11 cellular contexts compared by ENCODE assay signal in the genomic region with DNA sequence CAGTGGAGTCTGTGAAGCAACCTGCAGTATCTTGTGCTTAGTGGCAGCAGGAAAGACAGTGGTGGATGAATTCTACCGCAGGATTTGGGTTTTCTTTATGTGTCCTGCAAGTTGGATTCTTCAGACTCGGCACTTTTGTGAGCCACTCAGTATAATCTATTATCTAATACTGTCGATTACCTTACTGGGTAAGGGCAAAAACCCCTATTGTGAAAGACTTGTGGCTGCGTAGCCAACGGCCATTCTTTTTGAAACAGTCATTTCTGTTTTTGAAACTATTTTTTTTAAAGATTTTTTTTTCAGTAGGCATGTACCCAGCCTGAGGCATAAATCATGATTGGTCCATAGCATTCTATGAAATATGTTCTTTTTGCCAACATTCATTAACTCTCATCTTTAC. TPM values are rescaled to one million over a fixed set of nuclear protein-coding genes. Genes with fewer than 3 reads are reported as not detected.
DNase-seq lines count a peak whose midpoint lies in the region; ATAC-seq and TF ChIP-seq lines count a peak whose summit lies in the region.
"Had no signal": no experiment of that assay in that cellular context is flagged by ENCODE, and none has a peak within 500 bp of the region (broad histone marks: within the 10 kb centered on the region; RNA-seq: fewer than 3 reads in every experiment).

No MANE protein-coding gene starts in this region.

- H3K36me3 ChIP-seq in IMR-90 (ENCODE audit: control insufficient read depth, insufficient read depth, low read length) (peaks cover 4% of the 10 kb centered on the region), BE2C (peaks cover 2% of the 10 kb centered on the region), lower lobe of right lung (peaks cover 7% of the 10 kb centered on the region)

- no peak for DNase-seq in CD14-positive monocyte (ENCODE audit: low spot score)
- DNase-seq in IMR-90: no peak
- DNase-seq in mesothelial cell of epicardium (ENCODE audit: low spot score in 2 of 2, unreplicated experiment in 2 of 2): no peak
- no peak for DNase-seq in BE2C
- DNase-seq in NCI-H774 (lab: John Stamatoyannopoulos, UW): no peak
- DNase-seq in lower lobe of right lung: no peak
- DNase-seq in amygdala (lab: John Stamatoyannopoulos, UW): no peak
- DNase-seq: DMS79 treated with DMSO at 0.1 percent for 48 hours, NCI-H345, WERI-Rb-1 had no signal

- peak overlapping the region in 1 of 2 experiments; percentile 70; a peak in 1 of 4 replicates for H4K8ac ChIP-seq in IMR-90 (ENCODE audit: low read depth in 2 of 2, low read length in 2 of 2)

- H3K9me3 Mint-ChIP-seq in CD14-positive monocyte (peaks cover 0 to 3% (median 0%) of the 10 kb centered on the region in 7 donors), mesothelial cell of epicardium (no peaks in the 10 kb centered on the region)
- no peaks in the 10 kb centered on the region for H3K9me3 Mint-ChIP-seq in activated naive CD8-positive, alpha-beta T cell (ENCODE audit: low read depth)

- no peak for TF ChIP-seq POLR2A in IMR-90 (IDR thresholded peaks at IDR 0.05; ENCODE audit: low read depth, low read length)

- H3K14ac ChIP-seq in IMR-90 (replicated peaks; ENCODE audit: low read depth, low read length): no peak overlapping the region

- no peak overlapping the region for H2BK15ac ChIP-seq in IMR-90 (ENCODE audit: low read depth, low read length)

- no peak overlapping the region for H3K9ac ChIP-seq in IMR-90 (ENCODE audit: low read depth, low read length)

- H3K27me3 Mint-ChIP-seq in CD14-positive monocyte (ENCODE audit: low read depth in 3 of 3) (peaks cover 0 to 7% (median 0%) of the 10 kb centered on the region in 3 donors), mesothelial cell of epicardium (ENCODE audit: low read depth) (peaks cover 4% of the 10 kb centered on the region)
- no peaks in the 10 kb centered on the region for H3K27me3 Mint-ChIP-seq in activated naive CD8-positive, alpha-beta T cell

- H3K79me1 ChIP-seq in IMR-90 (ENCODE audit: low read depth in 1 of 2, low read length in 2 of 2): peaks cover 5 to 25% of the 10 kb centered on the region in 2 experiments; a peak in 3 of 4 replicates

- no peak for TF ChIP-seq RAD21 in IMR-90 (IDR thresholded peaks at IDR 0.05; ENCODE audit: low read length)

- H3K4me3 Mint-ChIP-seq in CD14-positive monocyte: peak overlapping the region in 1 of 2 donors; percentile 98
- peak overlapping the region; percentile 96 for H3K4me3 Mint-ChIP-seq in activated naive CD8-positive, alpha-beta T cell
- peak overlapping the region; percentile 96 for H3K4me3 Mint-ChIP-seq in mesothelial cell of epicardium

- no peak overlapping the region for H3K56ac ChIP-seq in IMR-90 (ENCODE audit: extremely low read depth, insufficient read depth, low read length)

- in situ Hi-C loops in IMR-90 (cut with MboI; ENCODE audit: low sequenced_read_pairs): no loop called here

- CTCF ChIA-PET in IMR-90 (lab: Yijun Ruan, JAX): interaction anchor here (0.5 kb wide), 1 partner anchor 13 kb away, joined by 4 read pairs; no protein-coding TSS in a partner anchor

- peaks cover 4 to 7% of the 10 kb centered on the region in 2 donors for H3K36me3 Mint-ChIP-seq in CD14-positive monocyte
- H3K36me3 Mint-ChIP-seq in activated naive CD8-positive, alpha-beta T cell: no peaks in the 10 kb centered on the region
- H3K36me3 Mint-ChIP-seq in mesothelial cell of epicardium: peaks cover 3% of the 10 kb centered on the region

- no peak overlapping the region for H3K18ac ChIP-seq in IMR-90 (ENCODE audit: low read depth, low read length)

- H2BK120ac ChIP-seq in IMR-90 (ENCODE audit: low read depth, low read length): no peak overlapping the region

- no peak overlapping the region for H3K23ac ChIP-seq in IMR-90 (ENCODE audit: low read depth, low read length)

- peak overlapping the region; percentile 47 for H2AFZ ChIP-seq in IMR-90 (replicated peaks; ENCODE audit: low read length, poor library complexity)

- H3K27ac Mint-ChIP-seq in CD14-positive monocyte (peak overlapping the region in 4 of 7 donors; percentile 54 to 99 (median 92)), mesothelial cell of epicardium (peak overlapping the region; percentile 100)
- H3K27ac Mint-ChIP-seq in activated naive CD8-positive, alpha-beta T cell: no peak overlapping the region

- H4K5ac ChIP-seq in IMR-90 (ENCODE audit: low read depth, low read length): no peak overlapping the region

- H2AK9ac ChIP-seq in IMR-90 (replicated peaks; ENCODE audit: low read depth, low read length, poor library complexity): no peak overlapping the region

- dilution Hi-C loops in IMR-90 (cut with HindIII; ENCODE audit: low sequenced_read_pairs, unreplicated experiment): no loop called here

- no TSS peak for BruUV-seq in IMR-90 (replicated peaks; lab: Mats Ljungman, UMichigan)

- H2BK5ac ChIP-seq in IMR-90 (ENCODE audit: low read depth, low read length, poor library complexity, severe bottlenecking): no peak overlapping the region

- no peak overlapping the region for H3K27ac ChIP-seq in IMR-90 (ENCODE audit: insufficient read depth, low read length)
- no peak overlapping the region for H3K27ac ChIP-seq in lower lobe of right lung
- H3K27ac ChIP-seq: WERI-Rb-1 had no signal

- H3K4me3 ChIP-seq in IMR-90 (ENCODE audit: insufficient read depth, low read depth, low read length) (no peak overlapping the region), BE2C (ENCODE audit: low read depth, low read length) (no peak overlapping the region), lower lobe of right lung (no peak overlapping the region)

- H3K4me1 ChIP-seq in IMR-90 (ENCODE audit: control insufficient read depth, insufficient read depth, low read length): peaks cover 5% of the 10 kb centered on the region
- no peaks in the 10 kb centered on the region for H3K4me1 ChIP-seq in BE2C
- peaks cover 15% of the 10 kb centered on the region for H3K4me1 ChIP-seq in lower lobe of right lung

- H2BK20ac ChIP-seq in IMR-90 (ENCODE audit: low read depth, low read length): no peak overlapping the region

- no CpG with 5 or more reads among the region's 5 CpGs for WGBS in IMR-90 (ENCODE audit: extremely low coverage in 2 of 2, insufficient read length in 1 of 2), 2 experiments

- H3K9me3 ChIP-seq in IMR-90 (ENCODE audit: control insufficient read depth, insufficient read depth, low read length) (no peaks in the 10 kb centered on the region), BE2C (no peaks in the 10 kb centered on the region), lower lobe of right lung (no peaks in the 10 kb centered on the region)

- TF ChIP-seq CTCF in CD14-positive monocyte (IDR thresholded peaks at IDR 0.05) (no peak), IMR-90 (conservative IDR thresholded peaks at IDR 0.05; ENCODE audit: low read depth, low read length) (no peak), mesothelial cell of epicardium (IDR thresholded peaks at IDR 0.05; ENCODE audit: unreplicated experiment) (no peak), BE2C (IDR thresholded peaks at IDR 0.05; ENCODE audit: low read depth, low read length) (no peak), lower lobe of right lung (IDR thresholded peaks at IDR 0.05) (no peak)

- ATAC-seq in IMR-90 (ENCODE audit: low read depth) (no peak), lower lobe of right lung (no peak)

- no peaks in the 10 kb centered on the region for H3K9me1 ChIP-seq in IMR-90 (ENCODE audit: insufficient read depth, low read length)

- H4K91ac ChIP-seq in IMR-90 (ENCODE audit: insufficient read depth, low read depth, low read length): no peak overlapping the region

- no peak overlapping the region for H2AK5ac ChIP-seq in IMR-90 (ENCODE audit: low read depth, low read length)

- peaks cover 22% of the 10 kb centered on the region; the same call in 1 of the 2 replicates for H4K20me1 ChIP-seq in IMR-90 (ENCODE audit: insufficient read depth, low read length)

- H3K27me3 ChIP-seq in IMR-90 (ENCODE audit: control insufficient read depth, insufficient read depth, low read length) (no peaks in the 10 kb centered on the region), BE2C (no peaks in the 10 kb centered on the region), lower lobe of right lung (ENCODE audit: low read depth) (no peaks in the 10 kb centered on the region)

- intact Hi-C loops in CD14-positive monocyte (cut with micrococcal nuclease) (loop anchor here in 1 of 2 donors (10.0 kb wide), 1 partner anchor 264 kb away; the partner anchor contains the start of genes MED8 and SZT2), IMR-90 (cut with micrococcal nuclease) (no loop called here), lower lobe of right lung (cut with DNase I) (no loop called here)

- no peak overlapping the region for H3K4me2 ChIP-seq in IMR-90 (ENCODE audit: low read depth, low read length)

- POLR2A ChIA-PET in IMR-90 (lab: Charles Lee; ENCODE audit: unreplicated experiment): interaction anchor here (0.6 kb wide), 1 partner anchor 76 kb away, joined by 3 read pairs; no protein-coding TSS in a partner anchor

- peaks cover 34% of the 10 kb centered on the region for H3K4me1 Mint-ChIP-seq in CD14-positive monocyte
- H3K4me1 Mint-ChIP-seq in activated naive CD8-positive, alpha-beta T cell (ENCODE audit: low read depth): peaks cover 30% of the 10 kb centered on the region
- peaks cover 31% of the 10 kb centered on the region for H3K4me1 Mint-ChIP-seq in mesothelial cell of epicardium

- H3K4ac ChIP-seq in IMR-90 (ENCODE audit: low read depth, low read length): no peak overlapping the region

TF ChIP-seq in IMR-90, 13 proteins besides CTCF, POLR2A, EP300 and RAD21:
- TF ChIP-seq MXI1 (IDR thresholded peaks at IDR 0.05; ENCODE audit: borderline replicate concordance, low read depth, low read length) (no peak), CEBPB (IDR thresholded peaks at IDR 0.05; ENCODE audit: low read depth, low read length) (peak; percentile 42; the same call in 1 of the 2 replicates), MAFK (IDR thresholded peaks at IDR 0.05; ENCODE audit: low read depth, low read length) (peak; percentile 36)

RNA-seq across cellular contexts. Expression of gene KDM4A, which starts 1.5 kb away (rescaled TPM):
- polyA plus RNA-seq in CD14-positive monocyte: 1 to 10 TPM; 4.4 to 8.2 TPM
- 41.1 and 47.3 TPM in 2 replicates for total RNA-seq in IMR-90 (2012; rRNA removed)
- 21.1 and 23.8 TPM in 2 replicates for polyA plus RNA-seq in IMR-90 (2012; rRNA removed)
- 9.6 and 14.6 TPM in 2 replicates for polyA plus RNA-seq in IMR-90 (2012; cell fraction: cytosol; rRNA removed)
- 13.8 and 34.2 TPM in 2 replicates for polyA plus RNA-seq in IMR-90 (2012; cell fraction: nucleus; rRNA removed; ENCODE audit: low replicate concordance)
- 82.6 to 93.2 TPM (median 83.0 TPM) in 3 replicates for total RNA-seq in mesothelial cell of epicardium
- polyA plus RNA-seq in BE2C (2012; ENCODE audit: insufficient read depth, insufficient read length, low read depth): 16.0 TPM
- 41.9 TPM for total RNA-seq in lower lobe of right lung

RNA-seq across cellular contexts. Expression of gene ST3GAL3, which starts 58.9 kb away (rescaled TPM):
- 1 to 10 TPM; 1.6 to 2.1 TPM for polyA plus RNA-seq in CD14-positive monocyte
- 10.3 and 12.0 TPM in 2 replicates for total RNA-seq in IMR-90 (2012; rRNA removed)
- polyA plus RNA-seq in IMR-90 (2012; rRNA removed): 14.8 and 16.3 TPM in 2 replicates
- polyA plus RNA-seq in IMR-90 (2012; cell fraction: cytosol; rRNA removed): 17.5 and 28.5 TPM in 2 replicates
- 25.8 and 30.3 TPM in 2 replicates for polyA plus RNA-seq in IMR-90 (2012; cell fraction: nucleus; rRNA removed; ENCODE audit: low replicate concordance)
- 27.9 to 31.0 TPM (median 29.0 TPM) in 3 replicates for total RNA-seq in mesothelial cell of epicardium
- polyA plus RNA-seq in BE2C (2012; ENCODE audit: insufficient read depth, insufficient read length, low read depth): 16.9 TPM
- 23.6 TPM for total RNA-seq in lower lobe of right lung
